28 cellular contexts compared by ENCODE assay signal in genomic region chr4:61734409-61734808, GRCh38.
"Had no signal": no experiment of that assay in that cellular context is flagged by ENCODE, and none has a peak within 500 bp of the region (broad histone marks: within the 10 kb centered on the region; RNA-seq: fewer than 3 reads in every experiment).

No MANE protein-coding gene starts in this region.

- H3K36me3 Mint-ChIP-seq: stimulated activated effector memory CD8-positive, alpha-beta T cell treated with anti-CD3 and anti-CD28 coated beads, Interleukin-12 subunit alpha, Interleukin-12 subunit beta, amount 100 ng/mL, for 72 hours; stimulated activated memory B cell treated with anti-CD40 and anti-IgM and Interleukin-4, amounts not matched to agents 10 μg/mL and 1 μg/mL and 100 μg/mL, for 72 hours; stimulated activated naive B cell treated with anti-CD40 and anti-IgM and Interleukin-4, amounts not matched to agents 10 μg/mL and 1 μg/mL and 100 μg/mL, for 72 hours had no signal

- H3K27ac ChIP-seq: stomach, suprapubic skin, testis, thoracic aorta, thyroid gland, tibial artery, tibial nerve, transverse colon, upper lobe of left lung, upper lobe of right lung, uterus, vagina had no signal

- H3K27me3 Mint-ChIP-seq: stimulated activated memory B cell treated with anti-CD40 and anti-IgM and Interleukin-4, amounts not matched to agents 10 μg/mL and 1 μg/mL and 100 μg/mL, for 72 hours; stimulated activated naive B cell treated with anti-CD40 and anti-IgM and Interleukin-4, amounts not matched to agents 10 μg/mL and 1 μg/mL and 100 μg/mL, for 72 hours; stimulated activated naive CD8-positive, alpha-beta T cell treated with anti-CD3 and anti-CD28 coated beads, Interleukin-15, amount 100 ng/mL, for 72 hours; stimulated activated naive CD8-positive, alpha-beta T cell treated with anti-CD3 and anti-CD28 coated beads, Interleukin-15, Interleukin-2, amounts not matched to agents 100 ng/mL and 50 ng/mL, for 24 hours; type B pancreatic cell had no signal

- H3K4me3 ChIP-seq: stomach, suprapubic skin, testis, thoracic aorta, thyroid gland, tibial artery, tibial nerve, transverse colon, upper lobe of left lung, upper lobe of right lung, uterus, vagina had no signal

- DNase-seq: stimulated activated CD4-positive, alpha-beta T cell treated with anti-CD3 and anti-CD28 coated beads, Interleukin-2, amount 100 ng/mL, for 24 hours; stimulated activated CD4-positive, alpha-beta T cell treated with anti-CD3 and anti-CD28 coated beads, Interleukin-2, amount 100 ng/mL, for 48 hours; stimulated activated CD4-positive, alpha-beta T cell treated with anti-CD3 and anti-CD28 coated beads, Interleukin-4, amount 100 ng/mL, for 1 hour; stimulated activated CD4-positive, alpha-beta T cell treated with anti-CD3 and anti-CD28 coated beads, Interleukin-4, amount 100 ng/mL, for 24 hours; stimulated activated CD4-positive, alpha-beta T cell treated with anti-CD3 and anti-CD28 coated beads, Interleukin-4, amount 100 ng/mL, for 4 hours; stimulated activated CD8-positive, alpha-beta memory T cell treated with anti-CD3 and anti-CD28 coated beads, Interleukin-4, amount 100 ng/mL, for 48 hours; stimulated activated naive B cell treated with anti-CD40 and anti-IgM and Interleukin-4, amounts not matched to agents 10 μg/mL and 1 μg/mL and 100 μg/mL, for 72 hours; stimulated activated naive CD4-positive, alpha-beta T cell; stimulated activated naive CD4-positive, alpha-beta T cell treated with Interleukin-2 at 50 U/mL for 16 hours; stimulated activated naive CD8-positive, alpha-beta T cell treated with anti-CD3 and anti-CD28 coated beads, Interleukin-15, amount 100 ng/mL, for 72 hours; stimulated activated naive CD8-positive, alpha-beta T cell treated with anti-CD3 and anti-CD28 coated beads, Interleukin-15, Interleukin-2, amounts not matched to agents 100 U/mL and 50 U/mL, for 24 hours; stomach; substantia nigra; testis; thyroid gland; tibial artery; transverse colon; upper lobe of left lung; upper lobe of right lung; uterus had no signal

- H3K4me1 ChIP-seq: stomach, suprapubic skin, testis, thyroid gland, tibial nerve, transverse colon, upper lobe of left lung, upper lobe of right lung, uterus, vagina had no signal

- H3K4me1 Mint-ChIP-seq: stimulated activated effector memory CD8-positive, alpha-beta T cell treated with anti-CD3 and anti-CD28 coated beads, Interleukin-12 subunit alpha, Interleukin-12 subunit beta, amount 100 ng/mL, for 72 hours; stimulated activated memory B cell treated with anti-CD40 and anti-IgM and Interleukin-4, amounts not matched to agents 10 μg/mL and 1 μg/mL and 100 μg/mL, for 72 hours; stimulated activated naive B cell treated with anti-CD40 and anti-IgM and Interleukin-4, amounts not matched to agents 10 μg/mL and 1 μg/mL and 100 μg/mL, for 72 hours; stimulated activated naive CD8-positive, alpha-beta T cell treated with anti-CD3 and anti-CD28 coated beads, Interleukin-15, amount 100 ng/mL, for 72 hours had no signal

- H3K9me3 Mint-ChIP-seq: stimulated activated memory B cell treated with anti-CD40 and anti-IgM and Interleukin-4, amounts not matched to agents 10 μg/mL and 1 μg/mL and 100 μg/mL, for 72 hours; stimulated activated naive CD8-positive, alpha-beta T cell treated with anti-CD3 and anti-CD28 coated beads, Interleukin-15, amount 100 ng/mL, for 72 hours had no signal

- ATAC-seq: stimulated activated effector memory CD8-positive, alpha-beta T cell treated with anti-CD3 and anti-CD28 coated beads, Interleukin-12 subunit alpha, Interleukin-12 subunit beta, amount 100 ng/mL, for 72 hours; stimulated activated memory B cell treated with anti-CD40 and anti-IgM and Interleukin-4, amounts not matched to agents 10 μg/mL and 1 μg/mL and 100 μg/mL, for 72 hours; stimulated activated naive B cell treated with anti-CD40 and anti-IgM and Interleukin-4, amounts not matched to agents 10 μg/mL and 1 μg/mL and 100 μg/mL, for 72 hours; stimulated activated naive CD8-positive, alpha-beta T cell treated with anti-CD3 and anti-CD28 coated beads, Interleukin-15, amount 100 ng/mL, for 72 hours; stimulated activated naive CD8-positive, alpha-beta T cell treated with anti-CD3 and anti-CD28 coated beads, Interleukin-15, Interleukin-2, amounts not matched to agents 100 U/mL and 50 U/mL, for 24 hours; upper lobe of right lung had no signal

- H3K4me3 Mint-ChIP-seq: stimulated activated effector memory CD8-positive, alpha-beta T cell treated with anti-CD3 and anti-CD28 coated beads, Interleukin-12 subunit alpha, Interleukin-12 subunit beta, amount 100 ng/mL, for 72 hours; stimulated activated memory B cell treated with anti-CD40 and anti-IgM and Interleukin-4, amounts not matched to agents 10 μg/mL and 1 μg/mL and 100 μg/mL, for 72 hours; stimulated activated naive B cell treated with anti-CD40 and anti-IgM and Interleukin-4, amounts not matched to agents 10 μg/mL and 1 μg/mL and 100 μg/mL, for 72 hours; stimulated activated naive CD8-positive, alpha-beta T cell treated with anti-CD3 and anti-CD28 coated beads, Interleukin-15, amount 100 ng/mL, for 72 hours; stimulated activated naive CD8-positive, alpha-beta T cell treated with anti-CD3 and anti-CD28 coated beads, Interleukin-15, Interleukin-2, amounts not matched to agents 100 ng/mL and 50 ng/mL, for 24 hours; type B pancreatic cell had no signal

- H3K36me3 ChIP-seq: stomach, suprapubic skin, thoracic aorta, thyroid gland, tibial artery, transverse colon, upper lobe of left lung, upper lobe of right lung, uterus, vagina had no signal

- H3K27ac Mint-ChIP-seq: stimulated activated effector memory CD8-positive, alpha-beta T cell treated with anti-CD3 and anti-CD28 coated beads, Interleukin-12 subunit alpha, Interleukin-12 subunit beta, amount 100 ng/mL, for 72 hours; stimulated activated memory B cell treated with anti-CD40 and anti-IgM and Interleukin-4, amounts not matched to agents 10 μg/mL and 1 μg/mL and 100 μg/mL, for 72 hours; stimulated activated naive B cell treated with anti-CD40 and anti-IgM and Interleukin-4, amounts not matched to agents 10 μg/mL and 1 μg/mL and 100 μg/mL, for 72 hours; stimulated activated naive CD8-positive, alpha-beta T cell treated with anti-CD3 and anti-CD28 coated beads, Interleukin-15, Interleukin-2, amounts not matched to agents 100 ng/mL and 50 ng/mL, for 24 hours; type B pancreatic cell had no signal

- H3K27me3 ChIP-seq: stomach, suprapubic skin, testis, thyroid gland, tibial artery, tibial nerve, transverse colon, upper lobe of left lung, upper lobe of right lung, uterus, vagina had no signal

- H3K9me3 ChIP-seq: stomach, suprapubic skin, testis, thoracic aorta, thyroid gland, tibial artery, tibial nerve, transverse colon, upper lobe of left lung, upper lobe of right lung, uterus, vagina had no signal
